Comparison of ENCODE assay signal across 17 cellular contexts in the genomic region with DNA sequence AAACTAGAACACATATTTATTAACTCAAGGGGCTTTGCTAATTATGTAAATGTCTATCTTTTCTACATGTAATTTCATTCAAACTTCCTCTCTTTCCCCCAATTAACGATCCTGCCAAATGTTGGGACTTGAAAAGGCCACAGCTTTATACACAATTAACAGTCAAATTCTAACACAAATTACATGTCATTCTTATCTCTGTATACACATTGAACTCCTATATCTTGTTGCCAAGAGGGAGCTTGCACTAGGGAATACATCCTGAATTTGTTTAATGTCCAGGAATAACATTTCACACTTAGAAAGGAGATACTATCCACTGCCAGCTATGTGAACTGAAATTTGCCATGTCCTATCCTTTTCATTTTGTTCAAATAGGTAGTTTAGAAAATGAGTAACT. TPM values are rescaled to one million over a fixed set of nuclear protein-coding genes. Genes with fewer than 3 reads are reported as not detected.
A peak's percentile ranks its signal among the peaks of the same experiment; 100 is the strongest.
DNase-seq lines count a peak whose midpoint lies in the region; ATAC-seq, FAIRE-seq and TF ChIP-seq lines count a peak whose summit lies in the region.
"Had no signal": no experiment of that assay in that cellular context is flagged by ENCODE, and none has a peak within 500 bp of the region (broad histone marks: within the 10 kb centered on the region; RNA-seq: fewer than 3 reads in every experiment).

No MANE protein-coding gene starts in this region.

- H3K4me1 Mint-ChIP-seq in stimulated activated memory B cell treated with anti-CD40 and anti-IgM and Interleukin-4, amounts not matched to agents 10 μg/mL and 1 μg/mL and 100 μg/mL, for 72 hours = peaks cover 5% of the 10 kb centered on the region
- H3K4me1 Mint-ChIP-seq: B cell had no signal

- no peaks in the 10 kb centered on the region for H3K9me3 Mint-ChIP-seq in stimulated activated memory B cell treated with anti-CD40 and anti-IgM and Interleukin-4, amounts not matched to agents 10 μg/mL and 1 μg/mL and 100 μg/mL, for 72 hours
- H3K9me3 Mint-ChIP-seq: CD8-positive, alpha-beta T cell; H9 had no signal

- CTCF ChIA-PET in HEK293 (lab: Yijun Ruan, JAX) = no interaction called here

- POLR2A ChIA-PET in HEK293 (lab: Yijun Ruan, JAX) = no interaction called here

- H3K4me1 ChIP-seq in HEK293 (ENCODE audit: control insufficient read depth, insufficient read depth, low read length) = no peaks in the 10 kb centered on the region
- H3K4me1 ChIP-seq: BLaER1 treated with 17β-estradiol and CSF1 and Interleukin-3, amounts not matched to agents 10 nM and 100 nM had no signal

- no peak for FAIRE-seq in frontal cortex (lab: Jason Lieb, UNC)
- FAIRE-seq: GM12891, GM18507, H1 had no signal

- peaks cover 15% of the 10 kb centered on the region for H3K36me3 Mint-ChIP-seq in stimulated activated memory B cell treated with anti-CD40 and anti-IgM and Interleukin-4, amounts not matched to agents 10 μg/mL and 1 μg/mL and 100 μg/mL, for 72 hours

- H3K4me3 ChIP-seq in HEK293 (ENCODE audit: low read depth, low read length) = no peak overlapping the region
- H3K4me3 ChIP-seq: BLaER1 treated with 17β-estradiol and CSF1 and Interleukin-3, amounts not matched to agents 10 nM and 100 nM had no signal

- no peak for TF ChIP-seq CTCF in HEK293 (tag by site-specific recombination; IDR thresholded peaks at IDR 0.05)

- no peak overlapping the region for H3K27ac Mint-ChIP-seq in stimulated activated memory B cell treated with anti-CD40 and anti-IgM and Interleukin-4, amounts not matched to agents 10 μg/mL and 1 μg/mL and 100 μg/mL, for 72 hours
- H3K27ac Mint-ChIP-seq: B cell; CD8-positive, alpha-beta T cell had no signal

- H3K9me3 ChIP-seq in HEK293 (ENCODE audit: control insufficient read depth, insufficient read depth, low read depth, low read length) = no peaks in the 10 kb centered on the region
- H3K9me3 ChIP-seq: BLaER1 treated with 17β-estradiol and CSF1 and Interleukin-3, amounts not matched to agents 10 nM and 100 nM had no signal

- H3K27me3 Mint-ChIP-seq in stimulated activated memory B cell treated with anti-CD40 and anti-IgM and Interleukin-4, amounts not matched to agents 10 μg/mL and 1 μg/mL and 100 μg/mL, for 72 hours = no peaks in the 10 kb centered on the region
- H3K27me3 Mint-ChIP-seq: B cell had no signal

- no peak overlapping the region for H3K27ac ChIP-seq in HEK293 (ENCODE audit: extremely low read depth, low read depth, low read length)
- H3K27ac ChIP-seq: BLaER1 treated with 17β-estradiol and CSF1 and Interleukin-3, amounts not matched to agents 10 nM and 100 nM had no signal

- H3K4me3 Mint-ChIP-seq in stimulated activated memory B cell treated with anti-CD40 and anti-IgM and Interleukin-4, amounts not matched to agents 10 μg/mL and 1 μg/mL and 100 μg/mL, for 72 hours = no peak overlapping the region
- H3K4me3 Mint-ChIP-seq: B cell; CD8-positive, alpha-beta T cell; H9 had no signal

- no peaks in the 10 kb centered on the region for H3K36me3 ChIP-seq in HEK293 (ENCODE audit: control insufficient read depth in 2 of 2, insufficient read depth in 1 of 2, low read length in 2 of 2)
- H3K36me3 ChIP-seq: BLaER1 treated with 17β-estradiol and CSF1 and Interleukin-3, amounts not matched to agents 10 nM and 100 nM had no signal

- no peak for ATAC-seq in stimulated activated memory B cell treated with anti-CD40 and anti-IgM and Interleukin-4, amounts not matched to agents 10 μg/mL and 1 μg/mL and 100 μg/mL, for 72 hours
- ATAC-seq: CD8-positive, alpha-beta T cell had no signal

- DNase-seq in NCI-H526 treated with DMSO at 0.1 percent for 48 hours (lab: John Stamatoyannopoulos, UW) (peak; percentile 55), OCI-M1 (lab: John Stamatoyannopoulos, UW) (peak; percentile 50), SKM-1 (lab: John Stamatoyannopoulos, UW; ENCODE audit: unreplicated experiment) (no peak), NCI-H1048 (lab: John Stamatoyannopoulos, UW) (no peak), frontal cortex (ENCODE audit: low spot score in 2 of 2) (no peak)
- DNase-seq: Calu3; CD8-positive, alpha-beta T cell; H9 had no signal

TF ChIP-seq in HEK293, 187 proteins besides CTCF, POLR2A, EP300 and RAD21:
- no peak for TF ChIP-seq ZNF654 (tag by site-specific recombination; IDR thresholded peaks at IDR 0.05; ENCODE audit: low read depth)
- 0 out of 2 replicates have a peak, but pooled peaks have one; percentile 18 for TF ChIP-seq FEZF1 (tag by site-specific recombination; IDR thresholded peaks at IDR 0.05)
TF ChIP-seq in HEK293: peak in this region for 1.

RNA-seq across cellular contexts. Expression of a gene that starts 38.9 kb away (rescaled TPM):
- total RNA-seq in frontal cortex = under 0.01 TPM
- total RNA-seq: A172; B cell; CD8-positive, alpha-beta T cell; H1; H9; HT-29 had no signal

Comparison
In these comparisons a context has a peak if more than half of its experiments do, and no peak if none do; other contexts are left out.
1. DNase-seq: peak in NCI-H526 treated with DMSO at 0.1 percent for 48 hours (single experiment) and OCI-M1 (single experiment); none in SKM-1 (single experiment), NCI-H1048 (single experiment) and frontal cortex (0 of 2).